In the genomic region with DNA sequence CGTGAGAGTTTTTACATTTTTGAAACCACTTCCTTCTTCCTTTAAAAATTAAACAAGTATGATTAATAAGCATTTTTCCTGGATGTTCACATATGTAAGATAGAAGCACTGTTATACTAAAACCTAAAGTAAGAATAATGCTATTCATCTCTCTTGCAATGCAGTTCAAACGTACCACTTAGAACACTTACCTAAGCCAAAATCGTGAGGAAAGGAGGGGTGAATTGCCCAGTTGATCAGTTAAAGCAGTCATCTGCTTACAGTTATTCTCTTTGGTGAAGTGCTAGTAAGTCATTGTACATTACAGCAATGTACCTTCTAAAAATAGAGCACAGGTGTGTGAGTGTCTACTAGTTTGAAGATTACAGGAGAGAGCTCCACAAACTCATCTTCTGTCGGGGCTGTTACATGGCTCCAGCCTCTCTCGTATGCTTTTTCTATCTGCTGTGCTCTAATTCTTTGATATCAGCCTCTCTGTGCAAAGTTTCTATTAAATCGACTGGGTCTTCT, we compare ENCODE assay signal across 16 cellular contexts. TPM values are rescaled to one million over a fixed set of nuclear protein-coding genes. Genes with fewer than 3 reads are reported as not detected.
"Had no signal": no experiment of that assay in that cellular context is flagged by ENCODE, and none has a peak within 500 bp of the region (broad histone marks: within the 10 kb centered on the region; RNA-seq: fewer than 3 reads in every experiment).

No MANE protein-coding gene starts in this region.

- H3K4me2 ChIP-seq: smooth muscle cell had no signal

- ATAC-seq: activated naive CD8-positive, alpha-beta T cell treated with anti-CD3 and anti-CD28 coated beads, Interleukin-2, amount 50 U/mL, for 24 hours; gastroesophageal sphincter; lower lobe of right lung; right cardiac atrium had no signal

- DNase-seq: activated CD4-positive, alpha-beta memory T cell treated with anti-CD3 and anti-CD28 coated beads for 36 hours; activated gamma-delta T cell treated with Interleukin-2 at 50 U/mL for 16 hours; activated naive CD8-positive, alpha-beta T cell treated with anti-CD3 and anti-CD28 coated beads, Interleukin-2, amount 50 U/mL, for 24 hours; activated T-cell treated with anti-CD3 and anti-CD28 coated beads, Interleukin-2, amount 50 U/mL, for 48 hours; effector memory CD4-positive, alpha-beta T cell; lower lobe of right lung; right cardiac atrium had no signal

- H3K27me3 ChIP-seq: ascending aorta had no signal

- H3K36me3 ChIP-seq: ascending aorta, cardiac muscle cell, gastroesophageal sphincter, lower lobe of right lung, neutrophil, tibial nerve had no signal

- H3K9me3 ChIP-seq: ascending aorta, gastroesophageal sphincter, lower lobe of right lung, neutrophil, tibial nerve had no signal

- H3K9me3 Mint-ChIP-seq: activated CD4-positive, alpha-beta memory T cell treated with anti-CD3 and anti-CD28 coated beads for 36 hours; activated naive CD8-positive, alpha-beta T cell treated with anti-CD3 and anti-CD28 coated beads, Interleukin-2, amount 50 U/mL, for 24 hours; mesothelial cell of epicardium had no signal

- H3K27ac Mint-ChIP-seq: activated CD4-positive, alpha-beta memory T cell treated with anti-CD3 and anti-CD28 coated beads for 36 hours; activated naive CD8-positive, alpha-beta T cell treated with anti-CD3 and anti-CD28 coated beads, Interleukin-2, amount 50 U/mL, for 24 hours; mesothelial cell of epicardium; progenitor cell of endocrine pancreas had no signal

- H3K36me3 Mint-ChIP-seq: activated CD4-positive, alpha-beta memory T cell treated with anti-CD3 and anti-CD28 coated beads for 36 hours; mesothelial cell of epicardium had no signal

- H3K27ac ChIP-seq: ascending aorta, cardiac muscle cell, coronary artery, gastroesophageal sphincter, lower lobe of right lung, neutrophil had no signal

- H3K4me3 ChIP-seq: ascending aorta, cardiac muscle cell, coronary artery, gastroesophageal sphincter, lower lobe of right lung, smooth muscle cell, tibial nerve had no signal

- H3K4me3 Mint-ChIP-seq: activated CD4-positive, alpha-beta memory T cell treated with anti-CD3 and anti-CD28 coated beads for 36 hours; activated naive CD8-positive, alpha-beta T cell treated with anti-CD3 and anti-CD28 coated beads, Interleukin-2, amount 50 U/mL, for 24 hours had no signal

RNA-seq across cellular contexts. Expression of a gene that starts 3.4 kb away (rescaled TPM):
- total RNA-seq: activated CD4-positive, alpha-beta memory T cell treated with anti-CD3 and anti-CD28 coated beads for 36 hours had no signal
